1 cellular context compared by ENCODE assay signal in the genomic region with DNA sequence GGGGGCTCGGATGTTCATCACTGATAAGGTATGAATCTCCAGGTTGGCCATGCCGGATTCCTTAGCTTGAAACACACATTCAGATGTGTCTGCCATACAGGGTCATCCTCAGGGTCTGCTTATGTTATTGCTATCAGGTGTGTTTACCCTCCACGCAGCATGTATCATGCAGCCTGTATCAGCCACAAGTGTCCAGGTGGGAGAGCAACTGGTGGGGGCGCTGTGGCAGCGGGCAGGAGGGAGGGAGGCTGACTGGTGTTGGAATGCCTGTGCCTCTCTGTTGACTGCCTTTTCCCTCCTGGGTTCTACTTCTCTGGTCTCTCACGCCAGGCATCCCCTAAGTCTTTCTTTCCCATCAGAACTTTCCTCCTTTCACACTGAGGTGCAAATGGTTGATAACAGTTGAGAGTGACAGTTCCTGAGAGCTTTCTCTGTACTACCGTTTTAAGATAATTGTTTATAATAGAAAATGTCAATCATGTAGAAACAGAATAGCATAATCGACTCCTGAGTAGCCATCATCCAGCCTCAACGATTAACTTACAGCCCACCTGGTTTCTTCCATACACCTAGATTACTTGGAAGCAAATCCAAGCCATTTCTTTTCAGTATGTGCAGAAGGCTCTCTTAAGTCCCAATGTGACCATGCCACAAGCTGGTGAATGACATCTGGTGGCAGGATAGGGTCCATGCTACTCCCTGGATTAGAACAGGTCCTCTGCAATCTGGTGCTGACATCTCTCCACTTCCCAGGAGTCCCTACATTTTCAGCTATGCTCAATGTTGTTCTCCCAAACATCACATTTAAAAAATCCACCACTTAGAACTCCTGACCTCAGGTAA.
TF ChIP-seq lines count a peak whose summit lies in the region.

No MANE protein-coding gene starts in this region.

TF ChIP-seq in H1, 55 proteins besides CTCF, POLR2A, EP300 and RAD21 (continued from another document):
- TF ChIP-seq, protein P1, sequence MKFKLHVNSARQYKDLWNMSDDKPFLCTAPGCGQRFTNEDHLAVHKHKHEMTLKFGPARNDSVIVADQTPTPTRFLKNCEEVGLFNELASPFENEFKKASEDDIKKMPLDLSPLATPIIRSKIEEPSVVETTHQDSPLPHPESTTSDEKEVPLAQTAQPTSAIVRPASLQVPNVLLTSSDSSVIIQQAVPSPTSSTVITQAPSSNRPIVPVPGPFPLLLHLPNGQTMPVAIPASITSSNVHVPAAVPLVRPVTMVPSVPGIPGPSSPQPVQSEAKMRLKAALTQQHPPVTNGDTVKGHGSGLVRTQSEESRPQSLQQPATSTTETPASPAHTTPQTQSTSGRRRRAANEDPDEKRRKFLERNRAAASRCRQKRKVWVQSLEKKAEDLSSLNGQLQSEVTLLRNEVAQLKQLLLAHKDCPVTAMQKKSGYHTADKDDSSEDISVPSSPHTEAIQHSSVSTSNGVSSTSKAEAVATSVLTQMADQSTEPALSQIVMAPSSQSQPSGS (IDR thresholded peaks at IDR 0.05; ENCODE audit: low read length) = no peak
- TF ChIP-seq RBBP5 (IDR thresholded peaks at IDR 0.05; ENCODE audit: borderline replicate concordance, low read depth, low read length) (no peak), PHF8 (conservative IDR thresholded peaks at IDR 0.05; ENCODE audit: low read depth, low read length) (no peak), TEAD4 (IDR thresholded peaks at IDR 0.05; ENCODE audit: low read depth, low read length) (no peak)
